Comparison of ENCODE assay signal across 8 cellular contexts in genomic region chr2:216696751-216697560, GRCh38. TPM values are rescaled to one million over a fixed set of nuclear protein-coding genes. Genes with fewer than 3 reads are reported as not detected.
DNase-seq lines count a peak whose midpoint lies in the region; ATAC-seq and TF ChIP-seq lines count a peak whose summit lies in the region.

No MANE protein-coding gene starts in this region.

- H3K9me3 Mint-ChIP-seq in brain (peaks cover 0 to 4% (median 0%) of the 10 kb centered on the region in 5 experiments), mesothelial cell of epicardium (no peaks in the 10 kb centered on the region)

- TF ChIP-seq CTCF in brain (conservative IDR thresholded peaks at IDR 0.05) (peak; percentile 67 to 76), mesothelial cell of epicardium (IDR thresholded peaks at IDR 0.05; ENCODE audit: unreplicated experiment) (peak; percentile 61)

- no peak overlapping the region for H3K4me3 ChIP-seq in MG63

- H3K4me1 Mint-ChIP-seq in brain (peaks cover 11% of the 10 kb centered on the region), mesothelial cell of epicardium (peaks cover 28% of the 10 kb centered on the region)

- H3K9me3 ChIP-seq in MG63: no peaks in the 10 kb centered on the region

- DNase-seq in EL (peak; percentile 53), NCI-H1694 (lab: John Stamatoyannopoulos, UW) (peak; percentile 14), mesothelial cell of epicardium (ENCODE audit: low spot score in 2 of 2, unreplicated experiment in 2 of 2) (no peak), MG63 (no peak)
- DNase-seq in activated CD8-positive, alpha-beta memory T cell treated with anti-CD3 and anti-CD28 coated beads, Interleukin-2, amount 50 U/mL, for 48 hours: no peak

- H3K27me3 ChIP-seq in MG63: peaks cover 14% of the 10 kb centered on the region

- H3K36me3 Mint-ChIP-seq in brain: no peaks in the 10 kb centered on the region
- H3K36me3 Mint-ChIP-seq in mesothelial cell of epicardium: no peaks in the 10 kb centered on the region

- no peaks in the 10 kb centered on the region for H3K36me3 ChIP-seq in MG63

- H3K27ac Mint-ChIP-seq in brain (peak overlapping the region in 3 of 5 experiments; percentile 88 to 97 (median 89)), mesothelial cell of epicardium (peak overlapping the region; percentile 71)

- H3K27me3 Mint-ChIP-seq in brain (peaks cover 4% of the 10 kb centered on the region), mesothelial cell of epicardium (ENCODE audit: low read depth) (no peaks in the 10 kb centered on the region)

- ATAC-seq in HG02970 (IDR thresholded peaks at IDR 0.05; ENCODE audit: low FRiP score, unreplicated experiment) (no peak), GM21381 (IDR thresholded peaks at IDR 0.05; ENCODE audit: unreplicated experiment) (no peak)

- H3K4me3 Mint-ChIP-seq in brain (peak overlapping the region; percentile 38 to 89 (median 85)), mesothelial cell of epicardium (peak overlapping the region; percentile 26)

RNA-seq across cellular contexts. Expression of gene IGFBP5, which starts 1.6 kb away (rescaled TPM):
- 769 TPM for polyA plus RNA-seq in brain (ENCODE audit: insufficient read depth, low read depth, low replicate concordance)
- 415 to 456 TPM (median 447 TPM) in 3 replicates for total RNA-seq in mesothelial cell of epicardium
- total RNA-seq in MG63 (2014; rRNA removed; shearing (Covaris generic); ENCODE audit: low replicate concordance): 1.8 and 3.8 TPM in 2 replicates

Comparison
In these comparisons a context has a peak if more than half of its experiments do, and no peak if none do; other contexts are left out.
1. DNase-seq: peak in EL (single experiment) and NCI-H1694 (single experiment); none in mesothelial cell of epicardium (0 of 2), activated CD8-positive, alpha-beta memory T cell treated with anti-CD3 and anti-CD28 coated beads, Interleukin-2, amount 50 U/mL, for 48 hours (single experiment) and MG63 (single experiment).
2. RNA of gene IGFBP5, which starts 1.6 kb away (total RNA-seq): 415 to 456 TPM in mesothelial cell of epicardium; 1.8 to 3.8 TPM in MG63; every median in the first group is over 10 times any median in the second.